Comparison of ENCODE assay signal across 23 cellular contexts in genomic region chr5:6280425-6281100, GRCh38.
"Had no signal": no experiment of that assay in that cellular context is flagged by ENCODE, and none has a peak within 500 bp of the region (broad histone marks: within the 10 kb centered on the region; RNA-seq: fewer than 3 reads in every experiment).

No MANE protein-coding gene starts in this region.

- H3K9me3 ChIP-seq: MG63, Peyer's patch, SJCRH30 had no signal

- DNase-seq: IMR-90; Karpas-422; KG1; MG63; NCI-H1092; NCI-H1105 treated with DMSO at 0.1 percent for 48 hours; NCI-H1417 treated with DMSO at 0.1 percent for 48 hours; NCI-H146; NCI-H1694 treated with DMSO at 0.1 percent for 48 hours; NCI-H1930; NCI-H2081; NCI-H2171; NCI-H226; NCI-H446; NCI-H510A treated with DMSO at 0.1 percent for 48 hours; NCI-H526; NK-92 treated with Interleukin-12 subunit alpha and Interleukin-12 subunit beta, amount 100 ng/mL, for 24 hours; PC-9; Peyer's patch; SHP77 treated with DMSO at 0.1 percent for 48 hours; SJCRH30 had no signal

- H3K4me3 ChIP-seq: MG63, PC-9, Peyer's patch, SJCRH30 had no signal

- H3K4me1 ChIP-seq: Peyer's patch, SJCRH30 had no signal

- ATAC-seq: Right ventricle myocardium inferior, SK-N-SH treated with all-trans-retinoic acid at 6 μM for 48 hours had no signal

- H3K27ac ChIP-seq: PC-9, Peyer's patch, SJCRH30 had no signal

- H3K36me3 ChIP-seq: MG63, Peyer's patch, SJCRH30 had no signal

- H2AFZ ChIP-seq: PC-9 had no signal

- H3K27me3 ChIP-seq: Peyer's patch, SJCRH30 had no signal
